ENCODE assay signal across 11 cellular contexts in genomic region chr10:7541137-7542087, GRCh38.
DNase-seq lines count a peak whose midpoint lies in the region; ATAC-seq, FAIRE-seq and TF ChIP-seq lines count a peak whose summit lies in the region.
"Had no signal": no experiment of that assay in that cellular context is flagged by ENCODE, and none has a peak within 500 bp of the region (broad histone marks: within the 10 kb centered on the region; RNA-seq: fewer than 3 reads in every experiment).

No MANE protein-coding gene starts in this region.

- H2BK12ac ChIP-seq in neuronal stem cell (ENCODE audit: low read length): no peak overlapping the region

- POLR2A ChIA-PET in A549 (lab: Yijun Ruan, JAX): no interaction called here

- no peak for TF ChIP-seq POLR2A in A549 (IDR thresholded peaks at IDR 0.05; ENCODE audit: low read length)

- intact Hi-C loops in ascending aorta (cut with DNase I): no loop called here

- H3K4me1 ChIP-seq in A549 (0 out of 3 replicates have a peak, but pooled peaks cover 6% of the 10 kb centered on the region), ascending aorta (peaks cover 0 to 11% of the 10 kb centered on the region in 2 donors), right atrium auricular region (peaks cover 0 to 28% of the 10 kb centered on the region in 2 donors), neuronal stem cell (ENCODE audit: control insufficient read depth in 2 of 2, insufficient read depth in 1 of 2, low read depth in 1 of 2, low read length in 2 of 2) (peaks cover 3 to 10% of the 10 kb centered on the region in 2 donors), osteoblast (ENCODE audit: insufficient read depth, low read length) (no peaks in the 10 kb centered on the region)

- H3K27me3 ChIP-seq in ascending aorta (no peaks in the 10 kb centered on the region), right atrium auricular region (no peaks in the 10 kb centered on the region), neuronal stem cell (ENCODE audit: control insufficient read depth in 3 of 3, insufficient read depth in 3 of 3, low read depth in 1 of 3, low read length in 3 of 3) (no peaks in the 10 kb centered on the region), osteoblast (ENCODE audit: insufficient read depth, low read length) (no peaks in the 10 kb centered on the region)

- H2BK120ac ChIP-seq in neuronal stem cell (ENCODE audit: low read depth, low read length): no peak overlapping the region

- peak; percentile 56 to 58 for ATAC-seq in A549

- H3K14ac ChIP-seq in neuronal stem cell (ENCODE audit: low read length): no peak overlapping the region

- FAIRE-seq in A549 (lab: Jason Lieb, UNC): no peak
- FAIRE-seq: islet of Langerhans had no signal

- CTCF ChIA-PET in A549 (lab: Yijun Ruan, JAX): interaction anchor here (0.7 kb wide), 1 partner anchor 235 kb away, joined by 3 read pairs; no protein-coding TSS in a partner anchor

- H3K4ac ChIP-seq in neuronal stem cell (ENCODE audit: low read length): no peak overlapping the region

- no peak overlapping the region for H3K4me2 ChIP-seq in A549
- no peak overlapping the region for H3K4me2 ChIP-seq in neuronal stem cell (ENCODE audit: insufficient read depth, low read length, poor library complexity, severe bottlenecking)
- H3K4me2 ChIP-seq in osteoblast (ENCODE audit: insufficient read depth, low read length): no peak overlapping the region

- TF ChIP-seq CTCF in A549 (IDR thresholded peaks at IDR 0.05) (no peak), ascending aorta (IDR thresholded peaks at IDR 0.05) (no peak), right atrium auricular region (IDR thresholded peaks at IDR 0.05) (no peak), osteoblast (IDR thresholded peaks at IDR 0.05; ENCODE audit: extremely low read depth, low read depth, low read length) (no peak)

- no peak overlapping the region for H3K23ac ChIP-seq in neuronal stem cell (ENCODE audit: low read depth, low read length, poor library complexity)

- H3K9me3 ChIP-seq in A549: peaks cover 5% of the 10 kb centered on the region; the same call in 2 of the 3 replicates
- H3K9me3 ChIP-seq in ascending aorta: peaks cover 0 to 4% of the 10 kb centered on the region in 2 donors
- no peaks in the 10 kb centered on the region for H3K9me3 ChIP-seq in right atrium auricular region
- H3K9me3 ChIP-seq in neuronal stem cell (replicated peaks in 1 of 2; ENCODE audit: control insufficient read depth in 2 of 2, insufficient read depth in 1 of 2, low read depth in 1 of 2, low read length in 2 of 2): no peaks in the 10 kb centered on the region
- peaks cover 2% of the 10 kb centered on the region for H3K9me3 ChIP-seq in osteoblast (ENCODE audit: low read depth, low read length)

- no peaks in the 10 kb centered on the region for H3K79me1 ChIP-seq in neuronal stem cell (ENCODE audit: low read depth, low read length)

- H2BK5ac ChIP-seq in neuronal stem cell (ENCODE audit: low read length): no peak overlapping the region

- no peak overlapping the region for H4K91ac ChIP-seq in neuronal stem cell (ENCODE audit: low read depth, low read length, poor library complexity)

- peak overlapping the region; percentile 70 for H4K8ac ChIP-seq in neuronal stem cell (ENCODE audit: low read depth, low read length)

- H3K4me3 ChIP-seq in A549 (no peak overlapping the region), ascending aorta (peak overlapping the region in 1 of 2 donors; percentile 11), right atrium auricular region (peak overlapping the region in 1 of 2 donors; percentile 11), neuronal stem cell (ENCODE audit: low read length in 2 of 2) (no peak overlapping the region), osteoblast (ENCODE audit: insufficient read depth, low read length) (no peak overlapping the region)

- TF ChIP-seq RAD21 in A549 (conservative IDR thresholded peaks at IDR 0.05 in 1 of 2, IDR thresholded peaks at IDR 0.05 in 1 of 2): no peak

- H3K36me3 ChIP-seq in ascending aorta (no peaks in the 10 kb centered on the region), right atrium auricular region (no peaks in the 10 kb centered on the region), neuronal stem cell (replicated peaks in 1 of 2; ENCODE audit: control insufficient read depth in 2 of 2, insufficient read depth in 2 of 2, low read length in 2 of 2) (no peaks in the 10 kb centered on the region), osteoblast (ENCODE audit: insufficient read depth, low read length) (no peaks in the 10 kb centered on the region)

- H3K27ac ChIP-seq in A549: no peak overlapping the region
- H3K27ac ChIP-seq in ascending aorta: peak overlapping the region; percentile 27 to 52
- H3K27ac ChIP-seq in right atrium auricular region: peak overlapping the region; percentile 51 to 84
- H3K27ac ChIP-seq in neuronal stem cell (replicated peaks; ENCODE audit: low read length): no peak overlapping the region
- H3K27ac ChIP-seq in osteoblast (ENCODE audit: low read depth, low read length): no peak overlapping the region

- H2AFZ ChIP-seq in neuronal stem cell (ENCODE audit: low read length) (peak overlapping the region; percentile 51), osteoblast (ENCODE audit: low read length) (no peak overlapping the region)

- H2AK5ac ChIP-seq in neuronal stem cell (ENCODE audit: low read depth, low read length): no peak overlapping the region

- 58% methylated on average over 22 of the region's 22 CpGs for WGBS in A549 (ENCODE audit: missing lambda C conversion rate)
- no CpG with 5 or more reads among the region's 22 CpGs for WGBS in neuronal stem cell (ENCODE audit: extremely low coverage in 2 of 2, insufficient read length in 2 of 2, insufficient replicate concordance in 1 of 2), 2 donors

- no peak overlapping the region for H2BK15ac ChIP-seq in neuronal stem cell (ENCODE audit: low read length)

- H4K20me1 ChIP-seq in osteoblast (ENCODE audit: insufficient read depth, low read length): no peaks in the 10 kb centered on the region

- DNase-seq in A549 (ENCODE audit: low read depth in 1 of 2, low spot score in 1 of 2) (peak in 1 of 2 experiments; percentile 12), ascending aorta (ENCODE audit: low spot score in 2 of 2) (no peak), right atrium auricular region (ENCODE audit: low spot score) (no peak), neuronal stem cell (ENCODE audit: low spot score) (no peak), putamen (ENCODE audit: low spot score) (no peak), OCI-M2 (lab: John Stamatoyannopoulos, UW; ENCODE audit: unreplicated experiment) (no peak), osteoblast (ENCODE audit: insufficient read length, low spot score, missing footprints) (no peak), germinal center (ENCODE audit: low spot score) (no peak)
- DNase-seq: GDM1, NCI-H524 had no signal

- H3K79me2 ChIP-seq in osteoblast (ENCODE audit: insufficient read depth, low read length): no peaks in the 10 kb centered on the region

- peak overlapping the region; percentile 30 for H3K18ac ChIP-seq in neuronal stem cell (ENCODE audit: low read length)

- TF ChIP-seq EP300 in A549 (IDR thresholded peaks at IDR 0.05): no peak

- H3K9ac ChIP-seq in neuronal stem cell (ENCODE audit: low read depth, low read length, poor library complexity): no peak overlapping the region

TF ChIP-seq in A549, 52 proteins besides CTCF, POLR2A, EP300 and RAD21:
- TF ChIP-seq CHD2 (IDR thresholded peaks at IDR 0.05; ENCODE audit: low read length, partially characterized antibody): no peak
- no peak for TF ChIP-seq NPAS2 (CRISPR knock-in tag; IDR thresholded peaks at IDR 0.05; ENCODE audit: borderline replicate concordance)
- no peak for TF ChIP-seq PHF8 (IDR thresholded peaks at IDR 0.05; ENCODE audit: borderline replicate concordance, low read depth)
- no peak for TF ChIP-seq CBX2 (IDR thresholded peaks at IDR 0.05; ENCODE audit: borderline replicate concordance, low read depth)
- TF ChIP-seq FOSL2 (IDR thresholded peaks at IDR 0.05): no peak
- no peak for TF ChIP-seq FOSL2 (CRISPR knock-in tag; IDR thresholded peaks at IDR 0.05)
- no peak for TF ChIP-seq MAFK (IDR thresholded peaks at IDR 0.05; ENCODE audit: partially characterized antibody)
- no peak for TF ChIP-seq MAX (IDR thresholded peaks at IDR 0.05)

Comparison
In these comparisons a context has a peak if more than half of its experiments do, and no peak if none do; other contexts are left out.
1. H3K27ac ChIP-seq: peak in ascending aorta (2 of 2) and right atrium auricular region (2 of 2); none in A549 (0 of 2), neuronal stem cell (single experiment) and osteoblast (single experiment).